Comparison of ENCODE assay signal across 22 cellular contexts in the genomic region with DNA sequence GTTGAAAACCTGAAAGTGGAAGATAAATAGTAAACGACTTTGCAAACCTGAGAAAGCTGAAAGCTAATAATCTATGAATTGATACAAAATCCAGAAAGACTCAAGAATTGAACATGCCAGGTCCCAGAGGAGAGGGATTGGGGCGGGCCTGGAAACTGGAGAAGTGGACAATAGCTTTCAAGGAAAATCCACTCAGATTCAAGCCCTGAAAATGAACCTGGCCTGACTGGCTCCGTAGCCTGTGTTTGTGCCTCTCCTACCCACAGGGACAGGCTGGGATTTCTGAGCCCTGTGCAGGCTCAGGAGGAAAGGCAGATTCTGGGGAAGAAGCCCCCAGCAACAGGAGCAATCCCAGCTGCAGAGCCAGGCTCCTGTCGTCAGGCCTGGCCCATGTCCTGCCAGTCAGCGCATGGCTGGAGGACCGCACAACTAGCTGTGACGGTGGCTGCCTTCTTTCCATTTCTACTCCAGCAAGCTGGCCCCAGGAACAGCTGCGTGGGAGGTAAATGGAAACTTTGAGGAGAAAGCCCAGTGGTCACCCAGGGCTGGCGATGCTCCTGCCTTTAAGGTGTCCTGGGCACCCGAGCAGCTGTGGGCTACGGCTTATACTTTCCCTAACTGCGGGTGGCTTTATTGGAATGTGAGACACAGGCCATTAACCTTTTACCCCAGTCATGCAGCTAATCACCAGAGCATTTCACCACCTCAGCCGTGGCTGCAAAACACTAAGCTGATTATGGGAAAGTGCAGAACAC.
DNase-seq lines count a peak whose midpoint lies in the region; ATAC-seq and TF ChIP-seq lines count a peak whose summit lies in the region.
"Had no signal": no experiment of that assay in that cellular context is flagged by ENCODE, and none has a peak within 500 bp of the region (broad histone marks: within the 10 kb centered on the region; RNA-seq: fewer than 3 reads in every experiment).

No MANE protein-coding gene starts in this region.

- peaks cover 6% of the 10 kb centered on the region for H3K27me3 ChIP-seq in left ventricle myocardium inferior (ENCODE audit: low read depth)

- no peak overlapping the region for H3K4me3 Mint-ChIP-seq in activated CD8-positive, alpha-beta memory T cell treated with anti-CD3 and anti-CD28 coated beads, Interleukin-2, amount 10 ng/mL, durations not matched to agents 7 days and 5 days
- H3K4me3 Mint-ChIP-seq in nephron progenitor cell = no peak overlapping the region
- H3K4me3 Mint-ChIP-seq: activated CD4-positive, alpha-beta T cell treated with anti-CD3 and anti-CD28 coated beads, Interleukin-2, amount 10 ng/mL, durations not matched to agents 24 days and 14 days; activated naive CD8-positive, alpha-beta T cell treated with anti-CD3 and anti-CD28 coated beads, Interleukin-2, amount 50 U/mL, for 24 hours; CD4-positive, alpha-beta T cell; natural killer cell treated with Interleukin-12 subunit alpha and Interleukin-12 subunit beta and Interleukin-15 and Interleukin-18, amount 100 ng/mL, for 72 hours had no signal

- no peaks in the 10 kb centered on the region for H3K4me1 Mint-ChIP-seq in activated CD8-positive, alpha-beta memory T cell treated with anti-CD3 and anti-CD28 coated beads, Interleukin-2, amount 10 ng/mL, durations not matched to agents 7 days and 5 days
- H3K4me1 Mint-ChIP-seq in nephron progenitor cell = peaks cover 27% of the 10 kb centered on the region
- H3K4me1 Mint-ChIP-seq: activated CD4-positive, alpha-beta T cell treated with anti-CD3 and anti-CD28 coated beads, Interleukin-2, amount 10 ng/mL, durations not matched to agents 24 days and 14 days; activated naive CD8-positive, alpha-beta T cell treated with anti-CD3 and anti-CD28 coated beads, Interleukin-2, amount 50 U/mL, for 24 hours had no signal

- H3K4me1 ChIP-seq in left ventricle myocardium inferior = peaks cover 38% of the 10 kb centered on the region

- H3K27ac Mint-ChIP-seq in activated CD8-positive, alpha-beta memory T cell treated with anti-CD3 and anti-CD28 coated beads, Interleukin-2, amount 10 ng/mL, durations not matched to agents 7 days and 5 days = no peak overlapping the region
- no peak overlapping the region for H3K27ac Mint-ChIP-seq in nephron progenitor cell
- H3K27ac Mint-ChIP-seq: activated CD4-positive, alpha-beta T cell treated with anti-CD3 and anti-CD28 coated beads, Interleukin-2, amount 10 ng/mL, durations not matched to agents 24 days and 14 days; activated naive CD8-positive, alpha-beta T cell treated with anti-CD3 and anti-CD28 coated beads, Interleukin-2, amount 50 U/mL, for 24 hours; CD4-positive, alpha-beta T cell; natural killer cell treated with Interleukin-12 subunit alpha and Interleukin-12 subunit beta and Interleukin-15 and Interleukin-18, amount 100 ng/mL, for 72 hours had no signal

- CTCF ChIA-PET in activated CD8-positive, alpha-beta memory T cell treated with anti-CD3 and anti-CD28 coated beads, Interleukin-2, amount 10 ng/mL, durations not matched to agents 7 days and 5 days (lab: Charles Lee) = no interaction called here

- peak; percentile 34 for DNase-seq in activated CD8-positive, alpha-beta memory T cell treated with anti-CD3 and anti-CD28 coated beads, Interleukin-2, amount 10 ng/mL, durations not matched to agents 7 days and 5 days
- no peak for DNase-seq in activated CD8-positive, alpha-beta memory T cell treated with anti-CD3 and anti-CD28 coated beads for 24 hours
- DNase-seq in left ventricle myocardium inferior (no peak), nephron progenitor cell (peak; percentile 45), NCI-H446 treated with DMSO at 0.1 percent for 48 hours (lab: John Stamatoyannopoulos, UW) (no peak), NCI-H1092 (lab: John Stamatoyannopoulos, UW) (no peak), NCI-H526 (lab: John Stamatoyannopoulos, UW) (no peak)
- DNase-seq: activated CD4-positive, alpha-beta T cell treated with anti-CD3 and anti-CD28 coated beads, Interleukin-2, amount 10 ng/mL, durations not matched to agents 24 days and 14 days; activated naive CD8-positive, alpha-beta T cell treated with anti-CD3 and anti-CD28 coated beads, Interleukin-2, amount 50 U/mL, for 24 hours; activated T-cell treated with anti-CD3 and anti-CD28 coated beads, Interleukin-2, amount 50 U/mL, for 48 hours; NCI-H1048; NCI-H2171 treated with DMSO at 0.1 percent for 48 hours; stimulated activated naive CD8-positive, alpha-beta T cell treated with anti-CD3 and anti-CD28 coated beads, Interleukin-15, Interleukin-2, amounts not matched to agents 100 U/mL and 50 U/mL, for 24 hours had no signal

- no peaks in the 10 kb centered on the region for H3K9me3 ChIP-seq in left ventricle myocardium inferior (replicated peaks)

- H3K9me3 Mint-ChIP-seq in activated CD8-positive, alpha-beta memory T cell treated with anti-CD3 and anti-CD28 coated beads, Interleukin-2, amount 10 ng/mL, durations not matched to agents 7 days and 5 days (ENCODE audit: low read depth) = no peaks in the 10 kb centered on the region
- no peaks in the 10 kb centered on the region for H3K9me3 Mint-ChIP-seq in nephron progenitor cell
- H3K9me3 Mint-ChIP-seq: activated CD4-positive, alpha-beta T cell treated with anti-CD3 and anti-CD28 coated beads, Interleukin-2, amount 10 ng/mL, durations not matched to agents 24 days and 14 days; activated naive CD8-positive, alpha-beta T cell treated with anti-CD3 and anti-CD28 coated beads, Interleukin-2, amount 50 U/mL, for 24 hours; CD4-positive, alpha-beta T cell; natural killer cell treated with Interleukin-12 subunit alpha and Interleukin-12 subunit beta and Interleukin-15 and Interleukin-18, amount 100 ng/mL, for 72 hours had no signal

- no peaks in the 10 kb centered on the region for H3K36me3 Mint-ChIP-seq in activated CD8-positive, alpha-beta memory T cell treated with anti-CD3 and anti-CD28 coated beads, Interleukin-2, amount 10 ng/mL, durations not matched to agents 7 days and 5 days
- H3K36me3 Mint-ChIP-seq in nephron progenitor cell (ENCODE audit: low read depth) = no peaks in the 10 kb centered on the region
- H3K36me3 Mint-ChIP-seq: natural killer cell treated with Interleukin-12 subunit alpha and Interleukin-12 subunit beta and Interleukin-15 and Interleukin-18, amount 100 ng/mL, for 72 hours had no signal

- TF ChIP-seq CTCF in left ventricle myocardium inferior (IDR thresholded peaks at IDR 0.05; ENCODE audit: borderline replicate concordance) = no peak
- no peak for TF ChIP-seq CTCF in nephron progenitor cell (IDR thresholded peaks at IDR 0.05)

- intact Hi-C loops in left ventricle myocardium inferior (cut with micrococcal nuclease) = no loop called here

- H3K27me3 Mint-ChIP-seq in activated CD8-positive, alpha-beta memory T cell treated with anti-CD3 and anti-CD28 coated beads, Interleukin-2, amount 10 ng/mL, durations not matched to agents 7 days and 5 days = peaks cover 3% of the 10 kb centered on the region
- peaks cover 24% of the 10 kb centered on the region for H3K27me3 Mint-ChIP-seq in nephron progenitor cell (ENCODE audit: low read depth, poor library complexity)
- H3K27me3 Mint-ChIP-seq: CD4-positive, alpha-beta T cell had no signal

- H3K27ac ChIP-seq in left ventricle myocardium inferior (replicated peaks) = peak overlapping the region; percentile 56
- H3K27ac ChIP-seq: 22Rv1 had no signal

- H3K36me3 ChIP-seq in left ventricle myocardium inferior = no peaks in the 10 kb centered on the region

- no peak overlapping the region for H3K4me3 ChIP-seq in left ventricle myocardium inferior
- H3K4me3 ChIP-seq: GM12878, lung, smooth muscle cell had no signal

- ATAC-seq in activated CD8-positive, alpha-beta memory T cell treated with anti-CD3 and anti-CD28 coated beads, Interleukin-2, amount 10 ng/mL, durations not matched to agents 7 days and 5 days = no peak
- ATAC-seq in HG03342 (IDR thresholded peaks at IDR 0.05; ENCODE audit: unreplicated experiment) = no peak
- ATAC-seq: activated naive CD8-positive, alpha-beta T cell treated with anti-CD3 and anti-CD28 coated beads, Interleukin-2, amount 50 U/mL, for 24 hours; esophagus mucosa; GM12878; HCT116; natural killer cell treated with Interleukin-12 subunit alpha and Interleukin-12 subunit beta and Interleukin-15 and Interleukin-18, amount 100 ng/mL, for 72 hours; stimulated activated naive CD8-positive, alpha-beta T cell treated with anti-CD3 and anti-CD28 coated beads, Interleukin-15, Interleukin-2, amounts not matched to agents 100 U/mL and 50 U/mL, for 24 hours had no signal

Comparison
In these comparisons a context has a peak if more than half of its experiments do, and no peak if none do; other contexts are left out.
1. DNase-seq: peak in activated CD8-positive, alpha-beta memory T cell treated with anti-CD3 and anti-CD28 coated beads, Interleukin-2, amount 10 ng/mL, durations not matched to agents 7 days and 5 days (single experiment) and nephron progenitor cell (single experiment); none in activated CD8-positive, alpha-beta memory T cell treated with anti-CD3 and anti-CD28 coated beads for 24 hours (single experiment), left ventricle myocardium inferior (single experiment), NCI-H446 treated with DMSO at 0.1 percent for 48 hours (single experiment), NCI-H1092 (single experiment) and NCI-H526 (0 of 2).